8 cellular contexts compared by ENCODE assay signal in genomic region chr1:205484985-205485967, GRCh38. TPM values are rescaled to one million over a fixed set of nuclear protein-coding genes. Genes with fewer than 3 reads are reported as not detected.
DNase-seq lines count a peak whose midpoint lies in the region; ATAC-seq and TF ChIP-seq lines count a peak whose summit lies in the region.

No MANE protein-coding gene starts in this region.

- DNase-seq in Daoy (ENCODE audit: low read depth) (peak; percentile 80), HK-2 (ENCODE audit: unreplicated experiment) (peak; percentile 79), NCI-H748 (lab: John Stamatoyannopoulos, UW; ENCODE audit: unreplicated experiment) (peak; percentile 76), dorsolateral prefrontal cortex (peak in 9 of 10 donors; percentile 59 to 82 (median 69)), medulla oblongata (ENCODE audit: extremely low spot score) (peak; percentile 87)
- peak; percentile 28 to 56 for DNase-seq in activated CD4-positive, alpha-beta T cell treated with anti-CD3 and anti-CD28 coated beads, Interleukin-2, amount 50 U/mL, for 24 hours (ENCODE audit: low read depth in 1 of 2, low spot score in 1 of 2)
- DNase-seq in stimulated activated CD8-positive, alpha-beta memory T cell treated with anti-CD3 and anti-CD28 coated beads, Interleukin-15, amount 100 ng/mL, for 4 hours (ENCODE audit: low read depth in 2 of 2), result peak; percentile 33 to 44

- no peak overlapping the region for H3K4me3 ChIP-seq in dorsolateral prefrontal cortex

- H3K27me3 ChIP-seq in dorsolateral prefrontal cortex, result peaks cover 0 to 9% (median 0%) of the 10 kb centered on the region in 45 donors

- TF ChIP-seq CTCF in dorsolateral prefrontal cortex (IDR thresholded peaks at IDR 0.05 in 54 of 56, conservative IDR thresholded peaks at IDR 0.05 in 2 of 56; ENCODE audit: low read depth in 1 of 56, partially characterized antibody in 56 of 56), result peak in 55 of 56 donors; percentile 79 to 99 (median 97)

- peak overlapping the region in 1 of 59 donors; percentile 33 for H3K27ac ChIP-seq in dorsolateral prefrontal cortex

- ATAC-seq in HG03442 (IDR thresholded peaks at IDR 0.05; ENCODE audit: unreplicated experiment), result no peak

- intact Hi-C loops in dorsolateral prefrontal cortex (cut with DNase I), result loop anchor here (1.0 to 10.0 kb wide), 8 partner anchors 50 to 208 kb away; no protein-coding TSS in a partner anchor

RNA-seq across cellular contexts. Expression of gene CDK18, which starts 19.2 kb away (rescaled TPM):
- 0.60 and 0.80 TPM in 2 replicates for total RNA-seq in Daoy (2014; rRNA removed; shearing (Covaris generic))
- total RNA-seq in dorsolateral prefrontal cortex, result 100 to 1,000 TPM in 101 of 120 experiments, 10 to 100 TPM in 19; 55.9 to 606 (median 176) TPM

RNA-seq across cellular contexts. Expression of gene BLACAT1, which starts 29.4 kb away (rescaled TPM):
- 0.30 and 0.86 TPM in 2 replicates for total RNA-seq in Daoy (2014; rRNA removed; shearing (Covaris generic))
- 1 to 10 TPM in 107 of 120 experiments, under 1 TPM in 13; 0.46 to 4.5 (median 1.7) TPM for total RNA-seq in dorsolateral prefrontal cortex

Comparison
In these comparisons a context has a peak if more than half of its experiments do, and no peak if none do; other contexts are left out.
1. RNA of gene CDK18, which starts 19.2 kb away (total RNA-seq): 55.9 to 606 TPM in dorsolateral prefrontal cortex; 0.60 to 0.80 TPM in Daoy; every median in the first group is over 10 times any median in the second.
2. Peak in every context shown above with its lines, with median percentiles within 50 percentile points of each other: DNase-seq.